ENCODE assay signal across 7 cellular contexts in the genomic region with DNA sequence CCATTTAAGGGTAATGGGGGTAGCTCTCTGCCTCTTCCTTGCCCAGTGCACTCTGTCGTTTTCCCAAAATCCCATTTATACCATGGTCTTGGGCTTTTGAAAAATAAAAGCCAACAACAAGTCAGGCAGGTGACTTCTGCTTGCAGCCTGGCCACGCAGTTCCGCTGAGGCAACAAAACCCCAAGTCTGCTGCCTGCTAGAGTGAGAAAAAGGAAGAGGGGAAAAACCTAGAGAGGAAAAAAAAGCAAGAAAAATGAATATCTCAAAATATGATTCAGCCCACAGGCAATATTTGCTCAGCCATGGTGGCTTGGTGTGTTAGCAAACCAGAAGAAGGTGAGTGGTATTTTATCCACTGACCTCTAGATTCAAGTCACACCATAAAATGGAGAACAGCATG.
"Had no signal": no experiment of that assay in that cellular context is flagged by ENCODE, and none has a peak within 500 bp of the region (broad histone marks: within the 10 kb centered on the region; RNA-seq: fewer than 3 reads in every experiment).

No MANE protein-coding gene starts in this region.

- DNase-seq: GM23248, GOT3, H7, HFFc6, IMR-90 had no signal

- H3K27ac ChIP-seq: GM23248 had no signal

- H3K9me3 Mint-ChIP-seq: HFFc6 had no signal

- ATAC-seq: HCT116, K562 had no signal

- H3K27ac Mint-ChIP-seq: HFFc6 had no signal

- H3K4me3 Mint-ChIP-seq: HFFc6 had no signal
